In genomic region chr7:140526901-140527664, GRCh38 we compare ENCODE assay signal across 19 cellular contexts. TPM values are rescaled to one million over a fixed set of nuclear protein-coding genes. Genes with fewer than 3 reads are reported as not detected.
DNase-seq lines count a peak whose midpoint lies in the region; ATAC-seq, FAIRE-seq and TF ChIP-seq lines count a peak whose summit lies in the region.
"Had no signal": no experiment of that assay in that cellular context is flagged by ENCODE, and none has a peak within 500 bp of the region (broad histone marks: within the 10 kb centered on the region; RNA-seq: fewer than 3 reads in every experiment).

No MANE protein-coding gene starts in this region.

- H3K4me1 Mint-ChIP-seq in effector memory CD8-positive, alpha-beta T cell (ENCODE audit: low read depth in 2 of 2), result peaks cover 13 to 18% of the 10 kb centered on the region in 2 donors
- peaks cover 18% of the 10 kb centered on the region for H3K4me1 Mint-ChIP-seq in neural crest cell

- no peaks in the 10 kb centered on the region for H3K9me3 Mint-ChIP-seq in effector memory CD8-positive, alpha-beta T cell
- no peaks in the 10 kb centered on the region for H3K9me3 Mint-ChIP-seq in neural crest cell
- H3K9me3 Mint-ChIP-seq: activated naive CD4-positive, alpha-beta T cell treated with anti-CD3 and anti-CD28 coated beads, Interleukin-2, amount 10 ng/mL, durations not matched to agents 7 days and 5 days; CD8-positive, alpha-beta memory T cell had no signal

- no peak for TF ChIP-seq CTCF in neural crest cell (conservative IDR thresholded peaks at IDR 0.05)

- peaks cover 6% of the 10 kb centered on the region for H3K36me3 Mint-ChIP-seq in effector memory CD8-positive, alpha-beta T cell (ENCODE audit: insufficient read depth)
- peaks cover 3% of the 10 kb centered on the region for H3K36me3 Mint-ChIP-seq in neural crest cell (ENCODE audit: low read depth)
- H3K36me3 Mint-ChIP-seq: activated naive CD4-positive, alpha-beta T cell treated with anti-CD3 and anti-CD28 coated beads, Interleukin-2, amount 10 ng/mL, durations not matched to agents 7 days and 5 days; CD8-positive, alpha-beta memory T cell had no signal

- no peak overlapping the region for H3K4me3 Mint-ChIP-seq in effector memory CD8-positive, alpha-beta T cell
- H3K4me3 Mint-ChIP-seq in neural crest cell, result no peak overlapping the region
- H3K4me3 Mint-ChIP-seq: activated naive CD4-positive, alpha-beta T cell treated with anti-CD3 and anti-CD28 coated beads, Interleukin-2, amount 10 ng/mL, durations not matched to agents 7 days and 5 days had no signal

- DNase-seq in DMS53 treated with DMSO at 0.1 percent for 48 hours (lab: John Stamatoyannopoulos, UW; ENCODE audit: unreplicated experiment) (peak; percentile 72), HT1080 (ENCODE audit: low read depth) (peak; percentile 30), neural crest cell (ENCODE audit: low read depth, low spot score) (no peak), GM19239 (ENCODE audit: insufficient read length, low spot score) (no peak), SKM-1 (lab: John Stamatoyannopoulos, UW; ENCODE audit: unreplicated experiment) (no peak)
- DNase-seq in effector memory CD8-positive, alpha-beta T cell, result no peak
- DNase-seq: activated CD4-positive, alpha-beta T cell treated with anti-CD3 and anti-CD28 coated beads, Interleukin-2, amount 50 U/mL, for 4 hours; activated naive CD4-positive, alpha-beta T cell treated with anti-CD3 and anti-CD28 coated beads, Interleukin-2, amount 10 ng/mL, durations not matched to agents 7 days and 5 days; CD8-positive, alpha-beta memory T cell; cortex of kidney; left ventricle myocardium superior; NCI-H1436; pancreas; stimulated activated CD4-positive, alpha-beta T cell treated with anti-CD3 and anti-CD28 coated beads, Interleukin-2, amount 100 ng/mL, for 48 hours had no signal

- peak overlapping the region; percentile 65 to 67 for H3K27ac Mint-ChIP-seq in effector memory CD8-positive, alpha-beta T cell
- peak overlapping the region; percentile 94 for H3K27ac Mint-ChIP-seq in neural crest cell (ENCODE audit: unreplicated experiment)
- H3K27ac Mint-ChIP-seq: activated naive CD4-positive, alpha-beta T cell treated with anti-CD3 and anti-CD28 coated beads, Interleukin-2, amount 10 ng/mL, durations not matched to agents 7 days and 5 days had no signal

- ATAC-seq in effector memory CD8-positive, alpha-beta T cell (replicated peaks), result no peak
- no peak for ATAC-seq in HG03280 (IDR thresholded peaks at IDR 0.05; ENCODE audit: unreplicated experiment)
- ATAC-seq in HG03095 (IDR thresholded peaks at IDR 0.05; ENCODE audit: unreplicated experiment), result no peak
- ATAC-seq: left ventricle myocardium superior, pancreas had no signal

- FAIRE-seq in GM19239 (lab: Jason Lieb, UNC), result no peak
- FAIRE-seq: endothelial cell of umbilical vein, G401.6, pancreas, RCC 7860 had no signal

- H3K27me3 Mint-ChIP-seq in effector memory CD8-positive, alpha-beta T cell, result peaks cover 6 to 30% of the 10 kb centered on the region in 2 donors
- H3K27me3 Mint-ChIP-seq in neural crest cell (ENCODE audit: low read depth), result no peaks in the 10 kb centered on the region

RNA-seq across cellular contexts. Expression of gene MKRN1, which starts 47.8 kb away (rescaled TPM):
- 43.3 and 48.1 TPM in 2 replicates for total RNA-seq in HT1080 (2014; rRNA removed; shearing (Covaris generic))
- 44.0 and 50.1 TPM in 2 replicates for polyA plus RNA-seq in HT1080 (2015; cell fraction: cytosol; rRNA removed)
- polyA plus RNA-seq in HT1080 (2015; cell fraction: nucleus; rRNA removed), result 70.2 and 74.3 TPM in 2 replicates
- total RNA-seq in neural crest cell, result 69.3 and 81.2 TPM in 2 replicates

Comparison
In these comparisons a context has a peak if more than half of its experiments do, and no peak if none do; other contexts are left out.
1. DNase-seq: peak in DMS53 treated with DMSO at 0.1 percent for 48 hours (single experiment) and HT1080 (single experiment); none in effector memory CD8-positive, alpha-beta T cell (0 of 3), neural crest cell (single experiment), GM19239 (single experiment) and SKM-1 (single experiment).